In the genomic region with DNA sequence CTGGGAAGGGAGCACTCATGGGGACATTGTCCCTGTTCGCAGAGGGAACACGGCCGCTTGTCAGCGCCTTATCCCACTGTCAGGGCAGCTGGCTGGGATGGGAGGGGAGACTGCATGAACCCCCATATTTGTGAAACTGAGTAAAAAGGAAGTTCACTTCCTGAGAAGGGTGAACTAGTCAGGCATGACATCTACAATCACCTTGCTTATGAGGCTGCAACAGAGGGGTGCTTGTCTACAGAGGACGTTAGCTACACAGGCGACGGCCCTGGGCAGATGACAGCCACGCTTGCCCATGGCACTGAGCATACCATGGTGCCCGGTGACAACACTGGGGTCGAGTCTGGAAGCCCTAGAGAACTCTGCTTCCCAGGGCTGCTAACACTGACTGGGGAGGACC, we compare ENCODE assay signal across 20 cellular contexts. TPM values are rescaled to one million over a fixed set of nuclear protein-coding genes. Genes with fewer than 3 reads are reported as not detected.
DNase-seq lines count a peak whose midpoint lies in the region; ATAC-seq, FAIRE-seq and TF ChIP-seq lines count a peak whose summit lies in the region.
"Had no signal": no experiment of that assay in that cellular context is flagged by ENCODE, and none has a peak within 500 bp of the region (broad histone marks: within the 10 kb centered on the region; RNA-seq: fewer than 3 reads in every experiment).

No MANE protein-coding gene starts in this region.

- H3K27ac ChIP-seq in Karpas-422 (ENCODE audit: low read length) (no peak overlapping the region), kidney (ENCODE audit: low read depth in 2 of 2, low read length in 2 of 2) (no peak overlapping the region)
- H3K27ac ChIP-seq: C4-2B, upper lobe of right lung had no signal

- H3K4me3 ChIP-seq in Karpas-422 (ENCODE audit: low read length) (no peak overlapping the region), kidney (ENCODE audit: low read length in 2 of 2) (no peak overlapping the region)
- H3K4me3 ChIP-seq: upper lobe of right lung had no signal

- H3K79me2 ChIP-seq in Karpas-422 (ENCODE audit: low read length): no peaks in the 10 kb centered on the region

- no peak for FAIRE-seq in kidney (lab: Jason Lieb, UNC)

- no peaks in the 10 kb centered on the region for H3K27me3 ChIP-seq in Karpas-422 (ENCODE audit: low read length)
- H3K27me3 ChIP-seq: upper lobe of right lung had no signal

- no peak for TF ChIP-seq CTCF in kidney (IDR thresholded peaks at IDR 0.05; ENCODE audit: borderline replicate concordance, extremely low read depth, insufficient read depth)

- H3K36me3 ChIP-seq in Karpas-422 (ENCODE audit: insufficient read depth, low read length) (no peaks in the 10 kb centered on the region), kidney (ENCODE audit: control insufficient read depth in 1 of 2, insufficient read depth in 2 of 2, low read length in 2 of 2) (no peaks in the 10 kb centered on the region)
- H3K36me3 ChIP-seq: upper lobe of right lung had no signal

- peaks cover 9% of the 10 kb centered on the region for H3K4me1 ChIP-seq in Karpas-422 (ENCODE audit: low read length)
- H3K4me1 ChIP-seq in kidney (ENCODE audit: control insufficient read depth in 1 of 2, insufficient read depth in 1 of 2, low read depth in 1 of 2, low read length in 2 of 2): no peaks in the 10 kb centered on the region
- H3K4me1 ChIP-seq: upper lobe of right lung had no signal

- H3K9me3 Mint-ChIP-seq in naive B cell: peaks cover 0 to 4% (median 0%) of the 10 kb centered on the region in 7 donors
- H3K9me3 Mint-ChIP-seq: stimulated activated naive CD8-positive, alpha-beta T cell treated with anti-CD3 and anti-CD28 coated beads, Interleukin-15, Interleukin-2, amounts not matched to agents 100 ng/mL and 50 ng/mL, for 24 hours had no signal

- intact Hi-C loops in kidney (cut with DNase I): no loop called here

- no peaks in the 10 kb centered on the region for H4K20me1 ChIP-seq in Karpas-422 (ENCODE audit: insufficient read depth, low read depth, low read length)

- peak overlapping the region; percentile 29 for H3K4me2 ChIP-seq in Karpas-422 (ENCODE audit: low read depth, low read length, poor library complexity, severe bottlenecking)

- no peaks in the 10 kb centered on the region for H3K9me2 ChIP-seq in Karpas-422 (replicated peaks; ENCODE audit: insufficient read depth, low read length)

- peak; percentile 59 for ATAC-seq in GM18499 (IDR thresholded peaks at IDR 0.05; ENCODE audit: insufficient read depth, unreplicated experiment)
- peak; percentile 62 for ATAC-seq in GM21576 (IDR thresholded peaks at IDR 0.05; ENCODE audit: unreplicated experiment)
- ATAC-seq in naive B cell (ENCODE audit: low read depth in 2 of 2): peak; percentile 98
- ATAC-seq in stimulated activated naive CD8-positive, alpha-beta T cell treated with anti-CD3 and anti-CD28 coated beads, Interleukin-15, Interleukin-2, amounts not matched to agents 100 U/mL and 50 U/mL, for 24 hours: no peak
- no peak for ATAC-seq in HG02678 (IDR thresholded peaks at IDR 0.05; ENCODE audit: unreplicated experiment)
- ATAC-seq: upper lobe of right lung had no signal

- no peaks in the 10 kb centered on the region for H3K27me3 Mint-ChIP-seq in naive B cell
- H3K27me3 Mint-ChIP-seq: stimulated activated naive CD8-positive, alpha-beta T cell treated with anti-CD3 and anti-CD28 coated beads, Interleukin-15, Interleukin-2, amounts not matched to agents 100 ng/mL and 50 ng/mL, for 24 hours had no signal

- H3K9ac ChIP-seq in Karpas-422 (ENCODE audit: low read length): no peak overlapping the region
- no peak overlapping the region for H3K9ac ChIP-seq in kidney (ENCODE audit: low read length in 2 of 2)

- peak overlapping the region; percentile 81 to 94 (median 90) for H3K27ac Mint-ChIP-seq in naive B cell
- H3K27ac Mint-ChIP-seq: mesothelial cell of epicardium; stimulated activated naive CD8-positive, alpha-beta T cell treated with anti-CD3 and anti-CD28 coated beads, Interleukin-15, Interleukin-2, amounts not matched to agents 100 ng/mL and 50 ng/mL, for 24 hours had no signal

- no peaks in the 10 kb centered on the region for H3K9me3 ChIP-seq in Karpas-422 (ENCODE audit: low read length)
- H3K9me3 ChIP-seq in kidney (ENCODE audit: control insufficient read depth in 1 of 2, low read length in 2 of 2): no peaks in the 10 kb centered on the region
- H3K9me3 ChIP-seq: upper lobe of right lung had no signal

- DNase-seq in Karpas-422 (peak; percentile 53), naive B cell (peak; percentile 69), kidney (no peak), anterior cingulate cortex (lab: John Stamatoyannopoulos, UW) (no peak)
- no peak for DNase-seq in stimulated activated naive CD8-positive, alpha-beta T cell treated with anti-CD3 and anti-CD28 coated beads, Interleukin-15, Interleukin-2, amounts not matched to agents 100 U/mL and 50 U/mL, for 24 hours
- DNase-seq: activated CD4-positive, alpha-beta T cell treated with anti-CD3 and anti-CD28 coated beads for 4 hours; activated naive CD4-positive, alpha-beta T cell treated with anti-CD3 and anti-CD28 coated beads, Interleukin-2, amount 50 U/mL, for 16 hours; activated T-cell treated with anti-CD3 and anti-CD28 coated beads for 4 hours; DMS79 treated with DMSO at 0.1 percent for 48 hours; kidney glomerular epithelial cell; MM.1S; NCI-H2029; SHP77 treated with DMSO at 0.1 percent for 48 hours; upper lobe of right lung had no signal

- H3K4me3 Mint-ChIP-seq in naive B cell: peak overlapping the region; percentile 53 to 89 (median 74)
- H3K4me3 Mint-ChIP-seq: mesothelial cell of epicardium; stimulated activated naive CD8-positive, alpha-beta T cell treated with anti-CD3 and anti-CD28 coated beads, Interleukin-15, Interleukin-2, amounts not matched to agents 100 ng/mL and 50 ng/mL, for 24 hours had no signal

- H3K4me1 Mint-ChIP-seq in naive B cell: peaks cover 36 to 78% (median 38%) of the 10 kb centered on the region in 3 donors
- H3K4me1 Mint-ChIP-seq: mesothelial cell of epicardium had no signal

- no peak overlapping the region for H2AFZ ChIP-seq in Karpas-422 (ENCODE audit: low read length)

- H3K36me3 Mint-ChIP-seq in naive B cell: no peaks in the 10 kb centered on the region
- H3K36me3 Mint-ChIP-seq: mesothelial cell of epicardium had no signal

RNA-seq across cellular contexts. Expression of a gene that starts 46.0 kb away (rescaled TPM):
- 4.3 and 7.2 TPM in 2 replicates for total RNA-seq in Karpas-422 (2014; rRNA removed; shearing (Covaris generic); ENCODE audit: low replicate concordance)
- polyA plus RNA-seq in naive B cell (ENCODE audit: low read depth in 6 of 6) (10 to 100 TPM in 1 of 6 donors, 1 to 10 TPM in 5; 5.8 to 10.1 (median 8.9) TPM), kidney (ENCODE audit: insufficient read depth, low read depth, low replicate concordance) (2.2 TPM)
- total RNA-seq in kidney: 14.2 TPM

Comparison
In these comparisons a context has a peak if more than half of its experiments do, and no peak if none do; other contexts are left out.
1. ATAC-seq: peak in GM18499 (single experiment), GM21576 (single experiment) and naive B cell (2 of 2); none in stimulated activated naive CD8-positive, alpha-beta T cell treated with anti-CD3 and anti-CD28 coated beads, Interleukin-15, Interleukin-2, amounts not matched to agents 100 U/mL and 50 U/mL, for 24 hours (single experiment) and HG02678 (single experiment).
2. DNase-seq: peak in Karpas-422 (single experiment) and naive B cell (single experiment); none in kidney (single experiment), stimulated activated naive CD8-positive, alpha-beta T cell treated with anti-CD3 and anti-CD28 coated beads, Interleukin-15, Interleukin-2, amounts not matched to agents 100 U/mL and 50 U/mL, for 24 hours (single experiment) and anterior cingulate cortex (0 of 58).